In genomic region chr19:31303262-31303815, GRCh38 we compare ENCODE assay signal across 16 cellular contexts. TPM values are rescaled to one million over a fixed set of nuclear protein-coding genes. Genes with fewer than 3 reads are reported as not detected.
DNase-seq lines count a peak whose midpoint lies in the region; ATAC-seq and TF ChIP-seq lines count a peak whose summit lies in the region.
"Had no signal": no experiment of that assay in that cellular context is flagged by ENCODE, and none has a peak within 500 bp of the region (broad histone marks: within the 10 kb centered on the region; RNA-seq: fewer than 3 reads in every experiment).

No MANE protein-coding gene starts in this region.

- H3K4me1 ChIP-seq in trophoblast cell (ENCODE audit: control insufficient read depth in 1 of 2, insufficient read depth in 2 of 2, low read length in 2 of 2) (no peaks in the 10 kb centered on the region), upper lobe of right lung (peaks cover 6% of the 10 kb centered on the region)

- no peak for TF ChIP-seq CTCF in natural killer cell (IDR thresholded peaks at IDR 0.05)
- TF ChIP-seq CTCF in upper lobe of right lung (IDR thresholded peaks at IDR 0.05) = no peak
- no peak for TF ChIP-seq CTCF in HFFc6 (IDR thresholded peaks at IDR 0.05)

- H3K23ac ChIP-seq in trophoblast cell (ENCODE audit: low read length) = no peak overlapping the region

- no peak overlapping the region for H2AFZ ChIP-seq in trophoblast cell (ENCODE audit: insufficient read depth, low read length, poor library complexity)
- H2AFZ ChIP-seq: GM23338 had no signal

- no peak overlapping the region for H2AK5ac ChIP-seq in trophoblast cell (ENCODE audit: low read length)

- H3K79me1 ChIP-seq in trophoblast cell (ENCODE audit: low read length) = no peaks in the 10 kb centered on the region

- no peak overlapping the region for H3K14ac ChIP-seq in trophoblast cell (ENCODE audit: low read length)

- no peak overlapping the region for H3K4me3 Mint-ChIP-seq in natural killer cell treated with Interleukin-12 subunit alpha and Interleukin-12 subunit beta and Interleukin-15 and Interleukin-18, amount 100 ng/mL, for 72 hours
- H3K4me3 Mint-ChIP-seq in natural killer cell (no peak overlapping the region), HFFc6 (no peak overlapping the region)
- H3K4me3 Mint-ChIP-seq: CD14-positive monocyte, GM23338 had no signal

- H3K36me3 ChIP-seq in trophoblast cell (ENCODE audit: control insufficient read depth in 1 of 2, insufficient read depth in 2 of 2, low read length in 2 of 2) (no peaks in the 10 kb centered on the region), upper lobe of right lung (no peaks in the 10 kb centered on the region)

- no peaks in the 10 kb centered on the region for H3K79me2 ChIP-seq in trophoblast cell (ENCODE audit: control insufficient read depth, insufficient read depth, low read length, poor library complexity)

- H2BK12ac ChIP-seq in trophoblast cell (ENCODE audit: low read length) = no peak overlapping the region

- H3K4me3 ChIP-seq in trophoblast cell (ENCODE audit: low read depth, low read length) (no peak overlapping the region), upper lobe of right lung (no peak overlapping the region)
- H3K4me3 ChIP-seq: GM23338 had no signal

- no peak overlapping the region for H3K4me2 ChIP-seq in trophoblast cell (ENCODE audit: low read length)
- H3K4me2 ChIP-seq: GM23338 had no signal

- WGBS in trophoblast cell (ENCODE audit: extremely low coverage, insufficient coverage, insufficient read length) = no CpG with 5 or more reads among the region's 16 CpGs

- H3K27me3 Mint-ChIP-seq in natural killer cell treated with Interleukin-12 subunit alpha and Interleukin-12 subunit beta and Interleukin-15 and Interleukin-18, amount 100 ng/mL, for 72 hours = no peaks in the 10 kb centered on the region
- H3K27me3 Mint-ChIP-seq in natural killer cell (ENCODE audit: low read depth in 2 of 2) = peaks cover 0 to 8% of the 10 kb centered on the region in 2 donors
- no peaks in the 10 kb centered on the region for H3K27me3 Mint-ChIP-seq in HFFc6 (ENCODE audit: insufficient read depth)
- H3K27me3 Mint-ChIP-seq: CD4-positive, alpha-beta memory T cell had no signal

- H4K91ac ChIP-seq in trophoblast cell (ENCODE audit: low read depth, low read length) = no peak overlapping the region

- H2BK120ac ChIP-seq in trophoblast cell (ENCODE audit: insufficient read depth, low read length, poor library complexity) = no peak overlapping the region

- no peak overlapping the region for H3K4ac ChIP-seq in trophoblast cell (ENCODE audit: low read depth, low read length)

- no peak overlapping the region for H4K12ac ChIP-seq in trophoblast cell (ENCODE audit: low read depth, low read length)

- ATAC-seq in natural killer cell treated with Interleukin-12 subunit alpha and Interleukin-12 subunit beta and Interleukin-15 and Interleukin-18, amount 100 ng/mL, for 72 hours = peak; percentile 24 to 40
- no peak for ATAC-seq in natural killer cell
- peak; percentile 13 for ATAC-seq in upper lobe of right lung
- no peak for ATAC-seq in GM19452 (IDR thresholded peaks at IDR 0.05; ENCODE audit: unreplicated experiment)
- ATAC-seq: GM23338 had no signal

- H3K9me3 Mint-ChIP-seq in natural killer cell treated with Interleukin-12 subunit alpha and Interleukin-12 subunit beta and Interleukin-15 and Interleukin-18, amount 100 ng/mL, for 72 hours = no peaks in the 10 kb centered on the region
- H3K9me3 Mint-ChIP-seq in natural killer cell (no peaks in the 10 kb centered on the region), HFFc6 (no peaks in the 10 kb centered on the region)
- H3K9me3 Mint-ChIP-seq: CD14-positive monocyte; CD4-positive, alpha-beta memory T cell; GM23338 had no signal

- peak overlapping the region; percentile 12 for H3K9ac ChIP-seq in trophoblast cell (ENCODE audit: low read length)

- no peak overlapping the region for H4K8ac ChIP-seq in trophoblast cell (ENCODE audit: low read depth, low read length)

- DNase-seq in natural killer cell treated with Interleukin-12 subunit alpha and Interleukin-12 subunit beta and Interleukin-15 and Interleukin-18, amount 100 ng/mL, for 72 hours (ENCODE audit: low spot score) = no peak
- DNase-seq in natural killer cell (no peak), trophoblast cell (no peak), upper lobe of right lung (peak; percentile 51), HFFc6 (no peak)
- DNase-seq: AML-193; CD4-positive, alpha-beta memory T cell; DMS153; DMS79; GDM1; HCEC 1CT; IMR-90 had no signal

- H3K27ac Mint-ChIP-seq in natural killer cell treated with Interleukin-12 subunit alpha and Interleukin-12 subunit beta and Interleukin-15 and Interleukin-18, amount 100 ng/mL, for 72 hours = no peak overlapping the region
- no peak overlapping the region for H3K27ac Mint-ChIP-seq in natural killer cell
- no peak overlapping the region for H3K27ac Mint-ChIP-seq in HFFc6
- H3K27ac Mint-ChIP-seq: CD4-positive, alpha-beta memory T cell; GM23338 had no signal

- H3K18ac ChIP-seq in trophoblast cell (ENCODE audit: low read length) = no peak overlapping the region

- H3K9me3 ChIP-seq in trophoblast cell (ENCODE audit: insufficient read depth, low read depth, low read length) (peaks cover 2% of the 10 kb centered on the region), upper lobe of right lung (no peaks in the 10 kb centered on the region)

- H3K27ac ChIP-seq in trophoblast cell (ENCODE audit: low read depth, low read length) (no peak overlapping the region), upper lobe of right lung (no peak overlapping the region)
- H3K27ac ChIP-seq: HL-60 had no signal

- peaks cover 0 to 8% of the 10 kb centered on the region in 2 donors for H3K4me1 Mint-ChIP-seq in natural killer cell treated with Interleukin-12 subunit alpha and Interleukin-12 subunit beta and Interleukin-15 and Interleukin-18, amount 100 ng/mL, for 72 hours (ENCODE audit: low read depth in 2 of 2)
- peaks cover 0 to 6% of the 10 kb centered on the region in 2 donors for H3K4me1 Mint-ChIP-seq in natural killer cell
- no peaks in the 10 kb centered on the region for H3K4me1 Mint-ChIP-seq in HFFc6 (ENCODE audit: low read depth)
- H3K4me1 Mint-ChIP-seq: CD4-positive, alpha-beta memory T cell had no signal

- no peaks in the 10 kb centered on the region for H3K36me3 Mint-ChIP-seq in natural killer cell treated with Interleukin-12 subunit alpha and Interleukin-12 subunit beta and Interleukin-15 and Interleukin-18, amount 100 ng/mL, for 72 hours
- no peaks in the 10 kb centered on the region for H3K36me3 Mint-ChIP-seq in natural killer cell
- no peaks in the 10 kb centered on the region for H3K36me3 Mint-ChIP-seq in HFFc6 (ENCODE audit: low read depth)
- H3K36me3 Mint-ChIP-seq: CD4-positive, alpha-beta memory T cell had no signal

- H2BK5ac ChIP-seq in trophoblast cell (ENCODE audit: low read depth, low read length, poor library complexity) = no peak overlapping the region

- intact Hi-C loops in natural killer cell (cut with micrococcal nuclease) (no loop called here), upper lobe of right lung (cut with DNase I) (no loop called here)

- H3K27me3 ChIP-seq in trophoblast cell (ENCODE audit: insufficient read depth, low read length) = no peaks in the 10 kb centered on the region
- no peaks in the 10 kb centered on the region for H3K27me3 ChIP-seq in upper lobe of right lung

RNA-seq across cellular contexts. Expression of gene TSHZ3, which starts 45.9 kb away (rescaled TPM):
- 1 to 10 TPM; 4.0 to 4.1 TPM for total RNA-seq in natural killer cell treated with Interleukin-12 subunit alpha and Interleukin-12 subunit beta and Interleukin-15 and Interleukin-18, amount 100 ng/mL, for 72 hours
- total RNA-seq in natural killer cell = 1 to 10 TPM; 5.3 to 8.1 (median 6.2) TPM
- polyA plus RNA-seq in trophoblast cell (2013) = 3.6 and 3.7 TPM in 2 replicates
- 5.8 TPM for total RNA-seq in upper lobe of right lung
- 10 to 100 TPM in 5 of 6 experiments, 1 to 10 TPM in 1; 9.1 to 14.0 (median 13.1) TPM for total RNA-seq in HFFc6 (2021; fragmentation: NEBNext Ultra II Directional; extraction: Animal tissue kit (Norgen Biotek cat#: 25700))

Comparison
In these comparisons a context has a peak if more than half of its experiments do, and no peak if none do; other contexts are left out.
1. ATAC-seq: peak in natural killer cell treated with Interleukin-12 subunit alpha and Interleukin-12 subunit beta and Interleukin-15 and Interleukin-18, amount 100 ng/mL, for 72 hours (2 of 2) and upper lobe of right lung (single experiment); none in natural killer cell (0 of 3) and GM19452 (single experiment).